Comparison of ENCODE assay signal across 21 cellular contexts in the genomic region with DNA sequence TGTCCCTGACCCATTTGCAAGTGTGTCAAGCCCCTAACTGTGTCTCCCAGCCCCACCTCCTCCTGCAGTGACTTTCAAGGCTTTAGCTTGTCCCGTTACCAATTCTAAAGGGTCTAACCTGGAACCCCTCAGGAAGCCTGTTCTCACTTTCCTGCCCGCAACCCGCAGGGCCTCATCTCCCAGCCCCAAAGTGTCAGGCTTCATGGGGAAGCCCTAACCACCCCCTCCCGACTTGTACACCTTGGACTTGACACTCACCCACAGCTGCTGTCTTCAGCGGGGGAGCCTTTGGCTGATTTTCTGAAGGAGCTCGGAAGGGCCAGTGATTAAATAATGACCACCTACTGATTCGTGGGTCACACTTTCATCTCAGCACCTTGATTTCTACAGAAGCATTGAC. TPM values are rescaled to one million over a fixed set of nuclear protein-coding genes. Genes with fewer than 3 reads are reported as not detected.
DNase-seq lines count a peak whose midpoint lies in the region; ATAC-seq and TF ChIP-seq lines count a peak whose summit lies in the region.
"Had no signal": no experiment of that assay in that cellular context is flagged by ENCODE, and none has a peak within 500 bp of the region (broad histone marks: within the 10 kb centered on the region; RNA-seq: fewer than 3 reads in every experiment).

No MANE protein-coding gene starts in this region.

- H3K4me3 ChIP-seq in dorsolateral prefrontal cortex: no peak overlapping the region
- no peak overlapping the region for H3K4me3 ChIP-seq in vagina
- H3K4me3 ChIP-seq: PC-9, SJCRH30, skin epidermis, upper lobe of right lung had no signal

- TF ChIP-seq POLR2A in vagina (IDR thresholded peaks at IDR 0.05): no peak

- H3K4me3 Mint-ChIP-seq in activated CD4-positive, alpha-beta T cell treated with anti-CD3 and anti-CD28 coated beads for 36 hours: no peak overlapping the region
- H3K4me3 Mint-ChIP-seq in IgD-negative memory B cell: peak overlapping the region in 1 of 4 donors; percentile 60
- H3K4me3 Mint-ChIP-seq in activated naive CD8-positive, alpha-beta T cell treated with anti-CD3 and anti-CD28 coated beads, Interleukin-2, amount 50 U/mL, for 24 hours: peak overlapping the region; percentile 1
- H3K4me3 Mint-ChIP-seq: nephron progenitor cell had no signal

- peak overlapping the region; percentile 49 for H3K27ac Mint-ChIP-seq in activated CD4-positive, alpha-beta T cell treated with anti-CD3 and anti-CD28 coated beads for 36 hours
- peak overlapping the region in 2 of 3 donors; percentile 19 to 25 for H3K27ac Mint-ChIP-seq in IgD-negative memory B cell
- peak overlapping the region; percentile 84 for H3K27ac Mint-ChIP-seq in activated naive CD8-positive, alpha-beta T cell treated with anti-CD3 and anti-CD28 coated beads, Interleukin-2, amount 50 U/mL, for 24 hours
- H3K27ac Mint-ChIP-seq: nephron progenitor cell had no signal

- H3K9me3 Mint-ChIP-seq in activated CD4-positive, alpha-beta T cell treated with anti-CD3 and anti-CD28 coated beads for 36 hours (ENCODE audit: low read depth): no peaks in the 10 kb centered on the region
- no peaks in the 10 kb centered on the region for H3K9me3 Mint-ChIP-seq in IgD-negative memory B cell
- H3K9me3 Mint-ChIP-seq in activated naive CD8-positive, alpha-beta T cell treated with anti-CD3 and anti-CD28 coated beads, Interleukin-2, amount 50 U/mL, for 24 hours: no peaks in the 10 kb centered on the region
- H3K9me3 Mint-ChIP-seq: nephron progenitor cell had no signal

- H3K4me1 Mint-ChIP-seq in activated CD4-positive, alpha-beta T cell treated with anti-CD3 and anti-CD28 coated beads for 36 hours: peaks cover 86% of the 10 kb centered on the region
- peaks cover 10 to 22% (median 12%) of the 10 kb centered on the region in 3 donors for H3K4me1 Mint-ChIP-seq in IgD-negative memory B cell
- peaks cover 76% of the 10 kb centered on the region for H3K4me1 Mint-ChIP-seq in activated naive CD8-positive, alpha-beta T cell treated with anti-CD3 and anti-CD28 coated beads, Interleukin-2, amount 50 U/mL, for 24 hours
- H3K4me1 Mint-ChIP-seq: nephron progenitor cell had no signal

- H3K27ac ChIP-seq in dorsolateral prefrontal cortex (no peak overlapping the region), vagina (no peak overlapping the region)
- H3K27ac ChIP-seq: KMS-11, PC-9, SJCRH30, upper lobe of right lung, WERI-Rb-1 had no signal

- peaks cover 84% of the 10 kb centered on the region for H3K36me3 Mint-ChIP-seq in activated CD4-positive, alpha-beta T cell treated with anti-CD3 and anti-CD28 coated beads for 36 hours (ENCODE audit: low read depth)
- peaks cover 16% of the 10 kb centered on the region for H3K36me3 Mint-ChIP-seq in IgD-negative memory B cell
- peaks cover 74% of the 10 kb centered on the region for H3K36me3 Mint-ChIP-seq in activated naive CD8-positive, alpha-beta T cell treated with anti-CD3 and anti-CD28 coated beads, Interleukin-2, amount 50 U/mL, for 24 hours (ENCODE audit: low read depth)

- intact Hi-C loops in activated CD4-positive, alpha-beta T cell treated with anti-CD3 and anti-CD28 coated beads for 36 hours (cut with DNase I, micrococcal nuclease): loop anchor here in 1 of 2 experiments (2.0 kb wide), 1 partner anchor 16 kb away; no protein-coding TSS in a partner anchor
- intact Hi-C loops in sciatic nerve (cut with DNase I) (no loop called here), dorsolateral prefrontal cortex (cut with DNase I) (no loop called here), vagina (cut with DNase I) (no loop called here)

- H3K27me3 Mint-ChIP-seq in activated CD4-positive, alpha-beta T cell treated with anti-CD3 and anti-CD28 coated beads for 36 hours: no peaks in the 10 kb centered on the region
- H3K27me3 Mint-ChIP-seq in IgD-negative memory B cell: no peaks in the 10 kb centered on the region
- H3K27me3 Mint-ChIP-seq in activated naive CD8-positive, alpha-beta T cell treated with anti-CD3 and anti-CD28 coated beads, Interleukin-2, amount 50 U/mL, for 24 hours: no peaks in the 10 kb centered on the region

- no peak for DNase-seq in activated CD4-positive, alpha-beta T cell treated with anti-CD3 and anti-CD28 coated beads for 36 hours
- no peak for DNase-seq in activated CD4-positive, alpha-beta T cell treated with anti-CD3 and anti-CD28 coated beads, Interleukin-2, amount 50 U/mL, for 48 hours
- DNase-seq in activated naive CD8-positive, alpha-beta T cell treated with anti-CD3 and anti-CD28 coated beads, Interleukin-2, amount 50 U/mL, for 24 hours: no peak
- peak; percentile 36 for DNase-seq in sciatic nerve (ENCODE audit: low spot score)
- no peak for DNase-seq in NCI-H1694 treated with DMSO at 0.1 percent for 48 hours (lab: John Stamatoyannopoulos, UW)
- no peak for DNase-seq in dorsolateral prefrontal cortex
- DNase-seq in vagina (ENCODE audit: extremely low spot score in 2 of 2): no peak
- DNase-seq: 8988T; AML-193; MV-4-11; NCI-H2029; NCI-H226; nephron progenitor cell; PC-9; SJCRH30; stimulated activated CD4-positive, alpha-beta T cell treated with anti-CD3 and anti-CD28 coated beads, Interleukin-4, amount 100 ng/mL, for 1 hour; upper lobe of right lung; WERI-Rb-1 had no signal

- TF ChIP-seq CTCF in dorsolateral prefrontal cortex (IDR thresholded peaks at IDR 0.05 in 54 of 56, conservative IDR thresholded peaks at IDR 0.05 in 2 of 56; ENCODE audit: low read depth in 1 of 56, partially characterized antibody in 56 of 56) (no peak), vagina (IDR thresholded peaks at IDR 0.05) (no peak)

- CTCF ChIA-PET in activated CD4-positive, alpha-beta T cell treated with anti-CD3 and anti-CD28 coated beads for 36 hours (lab: Charles Lee): interaction anchor here (0.6 to 1.0 kb wide), 3 partner anchors 9 to 50 kb away, joined by 3 to 4 read pairs (median 3); no protein-coding TSS in a partner anchor

- POLR2A ChIA-PET in activated CD4-positive, alpha-beta T cell treated with anti-CD3 and anti-CD28 coated beads for 36 hours (lab: Charles Lee): interaction anchor here (0.6 to 0.8 kb wide), 2 partner anchors 23 to 76 kb away, joined by 3 to 5 read pairs; no protein-coding TSS in a partner anchor

- H3K9me3 ChIP-seq in vagina: no peaks in the 10 kb centered on the region
- H3K9me3 ChIP-seq: SJCRH30, upper lobe of right lung had no signal

- no peaks in the 10 kb centered on the region for H3K27me3 ChIP-seq in dorsolateral prefrontal cortex
- H3K27me3 ChIP-seq in vagina: no peaks in the 10 kb centered on the region
- H3K27me3 ChIP-seq: upper lobe of right lung had no signal

- H3K36me3 ChIP-seq in vagina: peaks cover 0 to 45% of the 10 kb centered on the region in 2 donors
- H3K36me3 ChIP-seq: SJCRH30, WERI-Rb-1 had no signal

- H3K4me1 ChIP-seq in vagina: no peaks in the 10 kb centered on the region
- H3K4me1 ChIP-seq: SJCRH30, upper lobe of right lung had no signal

- no peak for ATAC-seq in activated CD4-positive, alpha-beta T cell treated with anti-CD3 and anti-CD28 coated beads for 36 hours
- ATAC-seq in activated naive CD8-positive, alpha-beta T cell treated with anti-CD3 and anti-CD28 coated beads, Interleukin-2, amount 50 U/mL, for 24 hours: no peak
- no peak for ATAC-seq in sciatic nerve
- ATAC-seq: upper lobe of right lung had no signal

RNA-seq across cellular contexts. Expression of a gene that starts 33.1 kb away (rescaled TPM):
- 100 to 1,000 TPM; 143 to 175 TPM for total RNA-seq in activated CD4-positive, alpha-beta T cell treated with anti-CD3 and anti-CD28 coated beads for 36 hours
- polyA plus RNA-seq in IgD-negative memory B cell: 134 TPM
- 60.1 TPM for total RNA-seq in sciatic nerve
- total RNA-seq in dorsolateral prefrontal cortex: 10 to 100 TPM in 103 of 120 experiments, 1 to 10 TPM in 17; 6.0 to 50.1 (median 15.6) TPM
- total RNA-seq in vagina: 114 TPM

Comparison
In these comparisons a context has a peak if more than half of its experiments do, and no peak if none do; other contexts are left out.
1. H3K27ac Mint-ChIP-seq: peak in every context shown above with its lines; median percentile 84 in activated naive CD8-positive, alpha-beta T cell treated with anti-CD3 and anti-CD28 coated beads, Interleukin-2, amount 50 U/mL, for 24 hours; 49 in activated CD4-positive, alpha-beta T cell treated with anti-CD3 and anti-CD28 coated beads for 36 hours; 22 in IgD-negative memory B cell.